In genomic region chr19:14509382-14509781, GRCh38 we compare ENCODE assay signal across 16 cellular contexts. TPM values are rescaled to one million over a fixed set of nuclear protein-coding genes. Genes with fewer than 3 reads are reported as not detected.
DNase-seq lines count a peak whose midpoint lies in the region; ATAC-seq and TF ChIP-seq lines count a peak whose summit lies in the region.
"Had no signal": no experiment of that assay in that cellular context is flagged by ENCODE, and none has a peak within 500 bp of the region (broad histone marks: within the 10 kb centered on the region; RNA-seq: fewer than 3 reads in every experiment).

No MANE protein-coding gene starts in this region.

- no peak overlapping the region for H3K4me3 ChIP-seq in trophoblast cell (ENCODE audit: low read depth, low read length)
- H3K4me3 ChIP-seq: tibial artery had no signal

- H3K9me3 ChIP-seq in trophoblast cell (ENCODE audit: insufficient read depth, low read depth, low read length): no peaks in the 10 kb centered on the region
- H3K9me3 ChIP-seq: tibial artery had no signal

- H2BK12ac ChIP-seq in trophoblast cell (ENCODE audit: low read length): no peak overlapping the region

- peaks cover 3 to 5% of the 10 kb centered on the region in 2 experiments for H3K36me3 ChIP-seq in trophoblast cell (ENCODE audit: control insufficient read depth in 1 of 2, insufficient read depth in 2 of 2, low read length in 2 of 2)

- no peaks in the 10 kb centered on the region for H3K79me2 ChIP-seq in trophoblast cell (ENCODE audit: control insufficient read depth, insufficient read depth, low read length, poor library complexity)

- H4K8ac ChIP-seq in trophoblast cell (ENCODE audit: low read depth, low read length): no peak overlapping the region

- H3K36me3 Mint-ChIP-seq in activated naive CD8-positive, alpha-beta T cell treated with anti-CD3 and anti-CD28 coated beads, Interleukin-2, amount 10 ng/mL, durations not matched to agents 7 days and 5 days: no peaks in the 10 kb centered on the region
- H3K36me3 Mint-ChIP-seq in mesothelial cell of epicardium: peaks cover 3% of the 10 kb centered on the region
- H3K36me3 Mint-ChIP-seq: natural killer cell treated with Interleukin-12 subunit alpha and Interleukin-12 subunit beta and Interleukin-15 and Interleukin-18, amount 100 ng/mL, for 72 hours had no signal

- H3K27ac ChIP-seq in trophoblast cell (ENCODE audit: low read depth, low read length): no peak overlapping the region
- H3K27ac ChIP-seq: tibial artery had no signal

- H3K27me3 Mint-ChIP-seq in activated naive CD8-positive, alpha-beta T cell treated with anti-CD3 and anti-CD28 coated beads, Interleukin-2, amount 10 ng/mL, durations not matched to agents 7 days and 5 days: no peaks in the 10 kb centered on the region
- no peaks in the 10 kb centered on the region for H3K27me3 Mint-ChIP-seq in mesothelial cell of epicardium (ENCODE audit: low read depth)

- H3K18ac ChIP-seq in trophoblast cell (ENCODE audit: low read length): no peak overlapping the region

- ATAC-seq in left cardiac atrium (peak; percentile 8 to 43), Right ventricle myocardium inferior (no peak), GM18858 (IDR thresholded peaks at IDR 0.05; ENCODE audit: unreplicated experiment) (no peak), GM19324 (IDR thresholded peaks at IDR 0.05; ENCODE audit: low FRiP score, unreplicated experiment) (no peak)
- no peak for ATAC-seq in activated naive CD8-positive, alpha-beta T cell treated with anti-CD3 and anti-CD28 coated beads, Interleukin-2, amount 10 ng/mL, durations not matched to agents 7 days and 5 days (ENCODE audit: low read depth)
- ATAC-seq: HepG2; natural killer cell treated with Interleukin-12 subunit alpha and Interleukin-12 subunit beta and Interleukin-15 and Interleukin-18, amount 100 ng/mL, for 72 hours had no signal

- intact Hi-C loops in left cardiac atrium (cut with DNase I) (no loop called here), Right ventricle myocardium inferior (cut with DNase I) (no loop called here)

- no peak overlapping the region for H3K4me3 Mint-ChIP-seq in activated naive CD8-positive, alpha-beta T cell treated with anti-CD3 and anti-CD28 coated beads, Interleukin-2, amount 10 ng/mL, durations not matched to agents 7 days and 5 days
- no peak overlapping the region for H3K4me3 Mint-ChIP-seq in mesothelial cell of epicardium
- H3K4me3 Mint-ChIP-seq: natural killer cell treated with Interleukin-12 subunit alpha and Interleukin-12 subunit beta and Interleukin-15 and Interleukin-18, amount 100 ng/mL, for 72 hours; T-helper 1 cell treated with Interleukin-12 subunit alpha and Interleukin-12 subunit beta and Interleukin-4 antibody, amounts not matched to agents 30 μg/mL and 1 μg/mL, for 36 hours had no signal

- no CpG with 5 or more reads among the region's 4 CpGs for WGBS in trophoblast cell (ENCODE audit: extremely low coverage, insufficient coverage, insufficient read length)

- H3K9me3 Mint-ChIP-seq in activated naive CD8-positive, alpha-beta T cell treated with anti-CD3 and anti-CD28 coated beads, Interleukin-2, amount 10 ng/mL, durations not matched to agents 7 days and 5 days: no peaks in the 10 kb centered on the region
- no peaks in the 10 kb centered on the region for H3K9me3 Mint-ChIP-seq in mesothelial cell of epicardium
- H3K9me3 Mint-ChIP-seq: natural killer cell treated with Interleukin-12 subunit alpha and Interleukin-12 subunit beta and Interleukin-15 and Interleukin-18, amount 100 ng/mL, for 72 hours; T-helper 1 cell treated with Interleukin-12 subunit alpha and Interleukin-12 subunit beta and Interleukin-4 antibody, amounts not matched to agents 30 μg/mL and 1 μg/mL, for 36 hours had no signal

- no peaks in the 10 kb centered on the region for H3K27me3 ChIP-seq in trophoblast cell (ENCODE audit: insufficient read depth, low read length)
- H3K27me3 ChIP-seq: tibial artery had no signal

- H2AK5ac ChIP-seq in trophoblast cell (ENCODE audit: low read length): no peak overlapping the region

- H3K79me1 ChIP-seq in trophoblast cell (ENCODE audit: low read length): peaks cover 11% of the 10 kb centered on the region

- no peak overlapping the region for H3K23ac ChIP-seq in trophoblast cell (ENCODE audit: low read length)

- H3K4me2 ChIP-seq in trophoblast cell (ENCODE audit: low read length): no peak overlapping the region

- H3K4me1 ChIP-seq in trophoblast cell (ENCODE audit: control insufficient read depth in 1 of 2, insufficient read depth in 2 of 2, low read length in 2 of 2): peaks cover 7 to 13% of the 10 kb centered on the region in 2 experiments

- H3K27ac Mint-ChIP-seq in activated naive CD8-positive, alpha-beta T cell treated with anti-CD3 and anti-CD28 coated beads, Interleukin-2, amount 10 ng/mL, durations not matched to agents 7 days and 5 days: peak overlapping the region; percentile 19
- peak overlapping the region; percentile 99 for H3K27ac Mint-ChIP-seq in mesothelial cell of epicardium
- H3K27ac Mint-ChIP-seq: natural killer cell treated with Interleukin-12 subunit alpha and Interleukin-12 subunit beta and Interleukin-15 and Interleukin-18, amount 100 ng/mL, for 72 hours; T-helper 1 cell treated with Interleukin-12 subunit alpha and Interleukin-12 subunit beta and Interleukin-4 antibody, amounts not matched to agents 30 μg/mL and 1 μg/mL, for 36 hours had no signal

- no peak overlapping the region for H3K9ac ChIP-seq in trophoblast cell (ENCODE audit: low read length)

- DNase-seq in left cardiac atrium (peak; percentile 33), Right ventricle myocardium inferior (ENCODE audit: missing footprints) (no peak), mesothelial cell of epicardium (ENCODE audit: low spot score in 2 of 2, unreplicated experiment in 2 of 2) (no peak), NCI-H446 treated with DMSO at 0.1 percent for 48 hours (lab: John Stamatoyannopoulos, UW) (no peak), trophoblast cell (no peak)
- no peak for DNase-seq in activated naive CD8-positive, alpha-beta T cell treated with anti-CD3 and anti-CD28 coated beads, Interleukin-2, amount 10 ng/mL, durations not matched to agents 7 days and 5 days
- DNase-seq: AML-193; DMS79; NCI-H774; stimulated activated CD8-positive, alpha-beta memory T cell treated with anti-CD3 and anti-CD28 coated beads, Interleukin-4, amount 100 ng/mL, for 48 hours; tibial artery had no signal

- no peak overlapping the region for H2AFZ ChIP-seq in trophoblast cell (ENCODE audit: insufficient read depth, low read length, poor library complexity)

- no peak for TF ChIP-seq CTCF in mesothelial cell of epicardium (IDR thresholded peaks at IDR 0.05; ENCODE audit: unreplicated experiment)

- POLR2A ChIA-PET in activated naive CD8-positive, alpha-beta T cell treated with anti-CD3 and anti-CD28 coated beads, Interleukin-2, amount 10 ng/mL, durations not matched to agents 7 days and 5 days (lab: Charles Lee): interaction anchor here (1.1 to 8.5 kb wide), 4 partner anchors 10 to 21 kb away, joined by 4 to 298 read pairs (median 7); partner anchors contain the start of genes DNAJB1 and GIPC1

- H2BK5ac ChIP-seq in trophoblast cell (ENCODE audit: low read depth, low read length, poor library complexity): no peak overlapping the region

- H3K4ac ChIP-seq in trophoblast cell (ENCODE audit: low read depth, low read length): no peak overlapping the region

- H3K14ac ChIP-seq in trophoblast cell (ENCODE audit: low read length): no peak overlapping the region

- H2BK120ac ChIP-seq in trophoblast cell (ENCODE audit: insufficient read depth, low read length, poor library complexity): no peak overlapping the region

- H4K91ac ChIP-seq in trophoblast cell (ENCODE audit: low read depth, low read length): no peak overlapping the region

- peaks cover 46% of the 10 kb centered on the region for H3K4me1 Mint-ChIP-seq in activated naive CD8-positive, alpha-beta T cell treated with anti-CD3 and anti-CD28 coated beads, Interleukin-2, amount 10 ng/mL, durations not matched to agents 7 days and 5 days
- H3K4me1 Mint-ChIP-seq in mesothelial cell of epicardium: peaks cover 46% of the 10 kb centered on the region

- H4K12ac ChIP-seq in trophoblast cell (ENCODE audit: low read depth, low read length): no peak overlapping the region

RNA-seq across cellular contexts. Expression of gene DNAJB1, which starts 8.8 kb away (rescaled TPM):
- total RNA-seq in left cardiac atrium (10 to 100 TPM; 50.7 to 70.5 TPM), Right ventricle myocardium inferior (46.9 TPM), mesothelial cell of epicardium (106 to 113 TPM (median 110 TPM) in 3 replicates)
- 100 to 1,000 TPM; 103 to 110 TPM for total RNA-seq in activated naive CD8-positive, alpha-beta T cell treated with anti-CD3 and anti-CD28 coated beads, Interleukin-2, amount 10 ng/mL, durations not matched to agents 7 days and 5 days
- polyA plus RNA-seq in trophoblast cell (2013): 61.8 and 62.4 TPM in 2 replicates

RNA-seq across cellular contexts. Expression of gene GIPC1, which starts 13.5 kb away (rescaled TPM):
- total RNA-seq in left cardiac atrium: 10 to 100 TPM; 49.7 to 49.8 TPM
- total RNA-seq in Right ventricle myocardium inferior: 50.0 TPM
- 10 to 100 TPM; 31.7 to 32.4 TPM for total RNA-seq in activated naive CD8-positive, alpha-beta T cell treated with anti-CD3 and anti-CD28 coated beads, Interleukin-2, amount 10 ng/mL, durations not matched to agents 7 days and 5 days
- 108 to 111 TPM (median 111 TPM) in 3 replicates for total RNA-seq in mesothelial cell of epicardium
- polyA plus RNA-seq in trophoblast cell (2013): 67.2 and 69.0 TPM in 2 replicates

RNA-seq across cellular contexts. Expression of gene TECR, which starts 20.0 kb away (rescaled TPM):
- total RNA-seq in left cardiac atrium (100 to 1,000 TPM in 1 of 2 donors, 10 to 100 TPM in 1; 85.7 to 108 TPM), Right ventricle myocardium inferior (77.4 TPM), mesothelial cell of epicardium (111 to 116 TPM (median 115 TPM) in 3 replicates)
- total RNA-seq in activated naive CD8-positive, alpha-beta T cell treated with anti-CD3 and anti-CD28 coated beads, Interleukin-2, amount 10 ng/mL, durations not matched to agents 7 days and 5 days: 100 to 1,000 TPM; 161 to 168 TPM
- 261 and 265 TPM in 2 replicates for polyA plus RNA-seq in trophoblast cell (2013)

RNA-seq across cellular contexts. Expression of gene PTGER1, which starts 34.2 kb away (rescaled TPM):
- total RNA-seq in left cardiac atrium: under 1 TPM; 0.24 to 0.97 TPM
- not detected for total RNA-seq in Right ventricle myocardium inferior
- under 1 TPM; 0.34 to 0.36 TPM for total RNA-seq in activated naive CD8-positive, alpha-beta T cell treated with anti-CD3 and anti-CD28 coated beads, Interleukin-2, amount 10 ng/mL, durations not matched to agents 7 days and 5 days
- total RNA-seq in mesothelial cell of epicardium: 2.8 to 3.5 TPM (median 2.8 TPM) in 3 replicates
- 0.05 TPM in 1 of 2 replicates, not detected in the other for polyA plus RNA-seq in trophoblast cell (2013)
- total RNA-seq: HepG2 had no signal

Comparison
In these comparisons a context has a peak if more than half of its experiments do, and no peak if none do; other contexts are left out.
1. ATAC-seq: peak in left cardiac atrium (2 of 2); none in Right ventricle myocardium inferior (single experiment), activated naive CD8-positive, alpha-beta T cell treated with anti-CD3 and anti-CD28 coated beads, Interleukin-2, amount 10 ng/mL, durations not matched to agents 7 days and 5 days (single experiment), GM18858 (single experiment) and GM19324 (single experiment).